ENCODE assay signal across 31 cellular contexts in genomic region chr3:147958754-147959153, GRCh38.
"Had no signal": no experiment of that assay in that cellular context is flagged by ENCODE, and none has a peak within 500 bp of the region (broad histone marks: within the 10 kb centered on the region; RNA-seq: fewer than 3 reads in every experiment).

No MANE protein-coding gene starts in this region.

- H3K9me3 ChIP-seq: adrenal gland had no signal

- H3K4me3 ChIP-seq: adrenal gland, cardiac muscle cell had no signal

- FAIRE-seq: bronchial epithelial cell, TTC549 had no signal

- DNase-seq: activated B cell treated with CpG ODN at 0.5 μM for 24 hours; activated CD4-positive, alpha-beta memory T cell treated with anti-CD3 and anti-CD28 coated beads for 36 hours; activated CD4-positive, alpha-beta T cell treated with anti-CD3 and anti-CD28 coated beads for 4 hours; activated CD4-positive, alpha-beta T cell treated with anti-CD3 and anti-CD28 coated beads, Interleukin-2, amount 10 ng/mL, durations not matched to agents 24 days and 14 days; activated CD4-positive, alpha-beta T cell treated with anti-CD3 and anti-CD28 coated beads, Interleukin-2, amount 50 U/mL, for 1 hour; activated CD4-positive, alpha-beta T cell treated with anti-CD3 and anti-CD28 coated beads, Interleukin-2, amount 50 U/mL, for 4 hours; activated CD4-positive, CD25-positive, alpha-beta regulatory T cell treated with anti-CD3 and anti-CD28 coated beads, Interleukin-2, amount 50 U/mL, for 72 hours; activated CD8-positive, alpha-beta memory T cell treated with anti-CD3 and anti-CD28 coated beads, Interleukin-2, amount 50 U/mL, for 4 hours; activated CD8-positive, alpha-beta T cell treated with anti-CD3 and anti-CD28 coated beads for 36 hours; activated effector memory CD4-positive, alpha-beta T cell treated with anti-CD3 and anti-CD28 coated beads, Interleukin-2, amount 50 U/mL, for 16 hours; activated gamma-delta T cell treated with Interleukin-2 at 50 U/mL for 16 hours; activated naive CD4-positive, alpha-beta T cell; activated naive CD4-positive, alpha-beta T cell treated with anti-CD3 and anti-CD28 coated beads for 36 hours; activated naive CD4-positive, alpha-beta T cell treated with anti-CD3 and anti-CD28 coated beads, Interleukin-2, amount 50 U/mL, for 16 hours; activated naive CD8-positive, alpha-beta T cell treated with anti-CD3 and anti-CD28 coated beads for 36 hours; activated T-cell treated with anti-CD3 and anti-CD28 coated beads for 4 hours; activated T-cell treated with anti-CD3 and anti-CD28 coated beads, Interleukin-2, amount 50 U/mL, for 1 hour; activated T-cell treated with anti-CD3 and anti-CD28 coated beads, Interleukin-2, amount 50 U/mL, for 4 hours; activated T-cell treated with anti-CD3 and anti-CD28 coated beads, Interleukin-2, amount 50 U/mL, for 72 hours; adrenal gland; amniotic stem cell; aorta; caudate nucleus; cerebellar nuclear complex; T-helper 1 cell; T-helper 2 cell; T-helper 9 cell had no signal

- H3K36me3 ChIP-seq: adrenal gland, cardiac muscle cell had no signal

- H3K27ac ChIP-seq: adrenal gland, cardiac muscle cell, VCaP had no signal

- H3K27me3 ChIP-seq: adrenal gland, cardiac muscle cell had no signal

- H3K4me1 ChIP-seq: adrenal gland had no signal
